9 cellular contexts compared by ENCODE assay signal in the genomic region with DNA sequence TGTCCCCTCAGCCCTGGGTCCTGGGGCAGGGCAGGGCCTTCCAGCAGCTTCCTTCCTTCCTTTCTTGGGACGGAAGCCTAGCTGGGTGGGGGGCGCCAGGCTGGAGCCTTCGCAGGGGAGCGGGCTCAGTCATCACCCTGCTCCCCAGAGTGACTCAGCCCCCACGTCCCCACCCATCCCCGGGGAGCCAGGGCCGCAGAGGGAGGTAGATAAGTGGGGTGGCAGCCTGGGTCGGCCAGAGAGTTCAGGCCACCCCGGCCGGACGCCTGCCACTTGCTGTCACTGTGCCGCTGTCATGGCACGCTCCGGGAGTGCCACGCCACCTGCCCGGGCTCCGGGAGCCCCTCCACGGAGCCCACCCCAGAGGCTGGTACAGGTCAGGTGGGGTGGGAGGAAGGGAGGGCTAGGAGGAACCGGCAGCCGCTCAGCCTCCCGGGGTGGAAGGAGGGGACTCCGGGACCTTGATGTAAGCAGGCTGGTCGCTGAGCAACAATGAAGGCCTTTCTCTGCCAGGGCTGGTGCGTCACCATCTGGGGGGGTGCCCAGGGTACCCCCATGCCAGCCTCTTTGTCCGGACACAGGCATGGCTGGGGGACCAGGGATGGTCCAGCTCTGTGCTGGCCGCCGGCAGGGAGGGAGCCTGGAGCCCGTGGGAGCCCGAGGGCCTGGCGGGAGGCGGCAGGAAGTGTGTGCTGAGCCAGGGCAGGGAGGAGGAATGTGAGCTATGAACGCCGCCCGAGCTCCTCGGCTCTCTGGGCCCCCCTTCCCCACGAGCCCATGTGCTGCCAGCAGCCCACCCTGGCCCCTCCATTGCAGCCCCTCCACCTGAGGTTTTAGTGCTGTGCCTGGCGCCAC. TPM values are rescaled to one million over a fixed set of nuclear protein-coding genes. Genes with fewer than 3 reads are reported as not detected.
A peak's percentile ranks its signal among the peaks of the same experiment; 100 is the strongest.
DNase-seq lines count a peak whose midpoint lies in the region; ATAC-seq, FAIRE-seq and TF ChIP-seq lines count a peak whose summit lies in the region.
"Had no signal": no experiment of that assay in that cellular context is flagged by ENCODE, and none has a peak within 500 bp of the region (broad histone marks: within the 10 kb centered on the region; RNA-seq: fewer than 3 reads in every experiment).

No MANE protein-coding gene starts in this region.

- no peak for TF ChIP-seq EP300 in gastroesophageal sphincter (IDR thresholded peaks at IDR 0.05)

- ATAC-seq in gastroesophageal sphincter (peak; percentile 80), pancreas (peak; percentile 21 to 66 (median 55)), HG02870 (IDR thresholded peaks at IDR 0.05; ENCODE audit: unreplicated experiment) (no peak), HG02642 (IDR thresholded peaks at IDR 0.05; ENCODE audit: poor library complexity, unreplicated experiment) (no peak)

- DNase-seq in T1000 (lab: John Stamatoyannopoulos, UW) (peak; percentile 77), pancreas (peak in 2 of 6 donors; percentile 36 to 76), NCI-H1417 (lab: John Stamatoyannopoulos, UW) (no peak)
- DNase-seq in central memory CD4-positive, alpha-beta T cell: no peak

- FAIRE-seq in pancreas (lab: Jason Lieb, UNC): no peak
- FAIRE-seq: GM18507 had no signal

- H3K4me1 ChIP-seq in BLaER1 treated with 17β-estradiol and CSF1 and Interleukin-3, amounts not matched to agents 10 nM and 100 nM: peaks cover 69 to 96% (median 90%) of the 10 kb centered on the region in 10 experiments
- H3K4me1 ChIP-seq in gastroesophageal sphincter: peaks cover 0 to 83% (median 59%) of the 10 kb centered on the region in 3 donors
- no peaks in the 10 kb centered on the region for H3K4me1 ChIP-seq in pancreas

- peaks cover 0 to 44% (median 5%) of the 10 kb centered on the region in 11 experiments; a peak in 14 of 22 replicates for H4K20me1 ChIP-seq in BLaER1 treated with 17β-estradiol and CSF1 and Interleukin-3, amounts not matched to agents 10 nM and 100 nM

- 0% methylated on average over 1 of the region's 37 CpGs; no CpG with 5 or more reads in 1 of the 2 donors for WGBS in gastroesophageal sphincter (ENCODE audit: low coverage in 1 of 2), 2 donors
- WGBS in pancreas, 2 donors: 61 to 62% methylated on average over 37 of the region's 37 CpGs

- peak overlapping the region; percentile 70 to 84 (median 78) for H3K9ac ChIP-seq in BLaER1 treated with 17β-estradiol and CSF1 and Interleukin-3, amounts not matched to agents 10 nM and 100 nM

- no peaks in the 10 kb centered on the region for H3K9me3 ChIP-seq in BLaER1 treated with 17β-estradiol and CSF1 and Interleukin-3, amounts not matched to agents 10 nM and 100 nM (replicated peaks in 1 of 11)
- H3K9me3 ChIP-seq in gastroesophageal sphincter (no peaks in the 10 kb centered on the region), pancreas (no peaks in the 10 kb centered on the region)

- H3K4me3 ChIP-seq in BLaER1 treated with 17β-estradiol and CSF1 and Interleukin-3, amounts not matched to agents 10 nM and 100 nM: peak overlapping the region; percentile 39 to 74 (median 58)
- H3K4me3 ChIP-seq in gastroesophageal sphincter (peak overlapping the region; percentile 1 to 49), pancreas (peak overlapping the region in 1 of 4 donors; percentile 23)

- H3K27me3 ChIP-seq in BLaER1 treated with 17β-estradiol and CSF1 and Interleukin-3, amounts not matched to agents 10 nM and 100 nM: peaks cover 0 to 9% (median 5%) of the 10 kb centered on the region in 11 experiments; a peak in 16 of 22 replicates
- no peaks in the 10 kb centered on the region for H3K27me3 ChIP-seq in gastroesophageal sphincter
- H3K27me3 ChIP-seq in pancreas: no peaks in the 10 kb centered on the region

- peak; percentile 12 to 21 for TF ChIP-seq POLR2A in gastroesophageal sphincter (IDR thresholded peaks at IDR 0.05)

- H3K27ac ChIP-seq in BLaER1 treated with 17β-estradiol and CSF1 and Interleukin-3, amounts not matched to agents 10 nM and 100 nM: peak overlapping the region; percentile 54 to 82 (median 77)
- peak overlapping the region; percentile 45 to 92 (median 91) for H3K27ac ChIP-seq in gastroesophageal sphincter
- H3K27ac ChIP-seq in pancreas: peak overlapping the region; percentile 20 to 70 (median 54)

- TF ChIP-seq CTCF in gastroesophageal sphincter (IDR thresholded peaks at IDR 0.05) (no peak), pancreas (IDR thresholded peaks at IDR 0.05) (no peak)

- intact Hi-C loops in pancreas (cut with DNase I): no loop called here

- peak overlapping the region; percentile 89 to 100 (median 98) for H3K4me2 ChIP-seq in BLaER1 treated with 17β-estradiol and CSF1 and Interleukin-3, amounts not matched to agents 10 nM and 100 nM

- H3K36me3 ChIP-seq in BLaER1 treated with 17β-estradiol and CSF1 and Interleukin-3, amounts not matched to agents 10 nM and 100 nM: peaks cover 0 to 24% (median 0%) of the 10 kb centered on the region in 11 experiments; a peak in 8 of 22 replicates
- H3K36me3 ChIP-seq in gastroesophageal sphincter (peaks cover 0 to 25% of the 10 kb centered on the region in 2 donors), pancreas (no peaks in the 10 kb centered on the region)

RNA-seq across cellular contexts. Expression of a gene that starts 6.6 kb away (rescaled TPM):
- 100 to 1,000 TPM in 1 of 4 donors, 10 to 100 TPM in 3; 43.8 to 106 (median 63.8) TPM for total RNA-seq in gastroesophageal sphincter
- 10 to 100 TPM; 14.7 to 28.9 (median 23.0) TPM for total RNA-seq in pancreas
- 100 to 1,000 TPM in 1 of 2 donors, 10 to 100 TPM in 1; 60.7 to 144 TPM for polyA plus RNA-seq in pancreas

RNA-seq across cellular contexts. Expression of a gene that starts 13.7 kb away (rescaled TPM):
- not detected for total RNA-seq in gastroesophageal sphincter
- total RNA-seq in pancreas: 1 to 10 TPM in 2 of 6 donors, under 1 TPM in 4; 0.43 to 1.9 (median 0.50) TPM
- 1 to 10 TPM; 1.3 to 2.7 TPM for polyA plus RNA-seq in pancreas

RNA-seq across cellular contexts. Expression of a gene that starts 14.3 kb away (rescaled TPM):
- total RNA-seq in gastroesophageal sphincter: 10 to 100 TPM; 18.4 to 25.4 (median 21.6) TPM
- total RNA-seq in pancreas: 10 to 100 TPM in 1 of 6 donors, 1 to 10 TPM in 5; 5.2 to 10.4 (median 8.4) TPM
- 10 to 100 TPM; 22.1 to 22.8 TPM for polyA plus RNA-seq in pancreas

RNA-seq across cellular contexts. Expression of a gene that starts 14.5 kb away (rescaled TPM):
- total RNA-seq in gastroesophageal sphincter (10 to 100 TPM; 36.3 to 78.8 (median 54.6) TPM), pancreas (10 to 100 TPM; 51.0 to 91.7 (median 77.6) TPM)
- 100 to 1,000 TPM; 119 to 172 TPM for polyA plus RNA-seq in pancreas

RNA-seq across cellular contexts. Expression of a gene that starts 23.7 kb away (rescaled TPM):
- total RNA-seq in gastroesophageal sphincter (10 to 100 TPM; 28.5 to 43.0 (median 34.6) TPM), pancreas (10 to 100 TPM; 26.0 to 93.6 (median 42.4) TPM)
- polyA plus RNA-seq in pancreas: 10 to 100 TPM; 71.0 to 73.5 TPM

Comparison
In these comparisons a context has a peak if more than half of its experiments do, and no peak if none do; other contexts are left out.
1. ATAC-seq: peak in gastroesophageal sphincter (single experiment) and pancreas (4 of 4); none in HG02870 (single experiment) and HG02642 (single experiment).
2. Peak in every context shown above with its lines, with median percentiles within 50 percentile points of each other: H3K27ac ChIP-seq.